ENCODE assay signal across 23 cellular contexts in the genomic region with DNA sequence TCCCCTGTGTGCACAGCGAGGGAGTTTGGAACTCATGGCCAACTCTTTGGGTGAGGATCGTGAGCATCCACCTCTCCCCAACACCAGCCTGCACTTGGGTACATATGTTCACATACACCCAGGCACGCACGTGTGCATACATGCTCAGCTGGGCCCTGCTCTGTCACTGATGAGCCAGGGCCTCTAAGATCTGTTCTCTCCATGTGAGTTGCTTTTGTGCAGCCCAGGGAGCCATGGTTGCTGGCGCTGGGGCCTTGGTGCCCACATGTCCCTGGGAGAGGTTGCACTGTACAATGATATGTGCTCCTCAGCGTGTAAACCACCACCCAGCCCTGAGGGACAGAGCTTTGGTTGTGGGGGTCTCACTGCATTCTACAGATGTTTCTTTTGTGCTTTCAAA. TPM values are rescaled to one million over a fixed set of nuclear protein-coding genes. Genes with fewer than 3 reads are reported as not detected.
A peak's percentile ranks its signal among the peaks of the same experiment; 100 is the strongest.
DNase-seq lines count a peak whose midpoint lies in the region; ATAC-seq and TF ChIP-seq lines count a peak whose summit lies in the region.
"Had no signal": no experiment of that assay in that cellular context is flagged by ENCODE, and none has a peak within 500 bp of the region (broad histone marks: within the 10 kb centered on the region; RNA-seq: fewer than 3 reads in every experiment).

No MANE protein-coding gene starts in this region.

- DNase-seq in H9 (peak; percentile 8), coronary artery (ENCODE audit: low spot score) (peak; percentile 24), neural progenitor cell (ENCODE audit: low spot score) (no peak), T-helper 2 cell (no peak), ACHN (no peak), middle frontal gyrus (ENCODE audit: extremely low spot score, low spot score) (no peak)
- DNase-seq in stimulated activated CD8-positive, alpha-beta memory T cell treated with anti-CD3 and anti-CD28 coated beads, Interleukin-4, amount 100 ng/mL, for 48 hours, result peak; percentile 4
- DNase-seq: CD4-positive, alpha-beta memory T cell; DMS153; GF-D8; GM23248; Karpas-422; MG63; NCI-H1048; NCI-H1436 treated with DMSO at 0.1 percent for 48 hours; NCI-H2029; NCI-H2171 had no signal

- no peaks in the 10 kb centered on the region for H3K36me3 ChIP-seq in neural progenitor cell
- H3K36me3 ChIP-seq: BLaER1, MG63, Peyer's patch had no signal

- H4K91ac ChIP-seq in H9 (ENCODE audit: insufficient read length, low read depth, low read length), result no peak overlapping the region

- H3K4me3 ChIP-seq in coronary artery (no peak overlapping the region), neural progenitor cell (no peak overlapping the region)
- H3K4me3 ChIP-seq: A549, BLaER1, GM23248, MG63, Peyer's patch had no signal

- no CpG with 5 or more reads among the region's 6 CpGs for WGBS in H9 (ENCODE audit: extremely low coverage, insufficient read length, low lambda C conversion rate)

- no peak overlapping the region for H3K4ac ChIP-seq in H9 (ENCODE audit: low read depth, low read length)

- H3K4me1 ChIP-seq in H9 (ENCODE audit: insufficient read depth, low read length), result 0 out of 2 replicates have a peak, but pooled peaks cover 8% of the 10 kb centered on the region
- H3K4me1 ChIP-seq in neural progenitor cell, result peaks cover 10% of the 10 kb centered on the region
- H3K4me1 ChIP-seq: BLaER1 had no signal

- H3K79me1 ChIP-seq in H9 (ENCODE audit: insufficient read depth, low read depth, low read length, poor library complexity, severe bottlenecking), result no peaks in the 10 kb centered on the region

- no peak overlapping the region for H2BK120ac ChIP-seq in H9 (ENCODE audit: low read depth, low read length, poor library complexity, severe bottlenecking)

- H3K27ac ChIP-seq in H9 (ENCODE audit: insufficient read length, low read depth, low read length) (no peak overlapping the region), coronary artery (no peak overlapping the region), neural progenitor cell (no peak overlapping the region)
- H3K27ac ChIP-seq: A549, BLaER1 had no signal

- no peak overlapping the region for H3K18ac ChIP-seq in H9 (ENCODE audit: insufficient read length, low read depth, low read length)

- H3T11ph ChIP-seq in H9 (ENCODE audit: low read length), result no peak overlapping the region

- in situ Hi-C loops in ACHN (cut with HindIII; ENCODE audit: low pct_ligation_motif_present, low pct_unique_long_range_greater_than_20kb, low sequenced_read_pairs), result no loop called here

- H2BK5ac ChIP-seq in H9 (ENCODE audit: insufficient read length, low read length), result no peak overlapping the region

- H3K27ac Mint-ChIP-seq in H9 (no peak overlapping the region), neural progenitor cell (peak overlapping the region; percentile 24)
- H3K27ac Mint-ChIP-seq: IgD-negative memory B cell had no signal

- no peak overlapping the region for H2BK20ac ChIP-seq in H9 (ENCODE audit: low read depth, low read length, poor library complexity, severe bottlenecking)

- no peaks in the 10 kb centered on the region for H3K9me3 Mint-ChIP-seq in H9
- no peaks in the 10 kb centered on the region for H3K9me3 Mint-ChIP-seq in neural progenitor cell
- H3K9me3 Mint-ChIP-seq: CD4-positive, alpha-beta memory T cell; IgD-negative memory B cell had no signal

- no peak for ATAC-seq in GM21717 (IDR thresholded peaks at IDR 0.05; ENCODE audit: unreplicated experiment)
- ATAC-seq: A549, HCT116 had no signal

- H3K9ac ChIP-seq in H9 (ENCODE audit: extremely low read depth, insufficient read length, low read length), result no peak overlapping the region
- no peak overlapping the region for H3K9ac ChIP-seq in neural progenitor cell
- H3K9ac ChIP-seq: BLaER1, GM23248 had no signal

- peaks cover 8 to 16% of the 10 kb centered on the region in 2 experiments for H3K4me1 Mint-ChIP-seq in H9
- H3K4me1 Mint-ChIP-seq in neural progenitor cell, result peaks cover 13% of the 10 kb centered on the region
- H3K4me1 Mint-ChIP-seq: CD4-positive, alpha-beta memory T cell; IgD-negative memory B cell had no signal

- no peak overlapping the region for H2AFZ ChIP-seq in H9 (ENCODE audit: low read length)
- H2AFZ ChIP-seq in neural progenitor cell (replicated peaks), result no peak overlapping the region
- H2AFZ ChIP-seq: GM23248 had no signal

- H3K27me3 ChIP-seq in H9 (ENCODE audit: insufficient read depth, low read length) (no peaks in the 10 kb centered on the region), neural progenitor cell (no peaks in the 10 kb centered on the region)
- H3K27me3 ChIP-seq: BLaER1, MG63, Peyer's patch had no signal

- H4K20me1 ChIP-seq in H9 (ENCODE audit: control insufficient read depth, insufficient read depth, insufficient read length) (no peaks in the 10 kb centered on the region), neural progenitor cell (ENCODE audit: low read depth) (no peaks in the 10 kb centered on the region)
- H4K20me1 ChIP-seq: BLaER1 had no signal

- no peak overlapping the region for H2AK5ac ChIP-seq in H9 (ENCODE audit: insufficient read length, low read length)

- no peaks in the 10 kb centered on the region for H3K36me3 Mint-ChIP-seq in H9 (ENCODE audit: insufficient read depth in 1 of 3, low read depth in 3 of 3)
- no peaks in the 10 kb centered on the region for H3K36me3 Mint-ChIP-seq in neural progenitor cell
- H3K36me3 Mint-ChIP-seq: CD4-positive, alpha-beta memory T cell had no signal

- H3K23me2 ChIP-seq in H9 (ENCODE audit: insufficient read length, low read depth, low read length, poor library complexity, severe bottlenecking), result no peaks in the 10 kb centered on the region

- H3F3A ChIP-seq in neural progenitor cell (ENCODE audit: low read depth), result peaks cover 3% of the 10 kb centered on the region

- no peak for TF ChIP-seq CTCF in H9 (conservative IDR thresholded peaks at IDR 0.05)
- TF ChIP-seq CTCF in coronary artery (IDR thresholded peaks at IDR 0.05), result no peak
- no peak for TF ChIP-seq CTCF in neural progenitor cell (IDR thresholded peaks at IDR 0.05)

- H3K79me2 ChIP-seq in H9 (ENCODE audit: insufficient read depth, low read length), result no peaks in the 10 kb centered on the region
- H3K79me2 ChIP-seq in neural progenitor cell (ENCODE audit: low read depth), result no peaks in the 10 kb centered on the region

- H3K4me3 Mint-ChIP-seq in H9, result no peak overlapping the region
- no peak overlapping the region for H3K4me3 Mint-ChIP-seq in neural progenitor cell
- H3K4me3 Mint-ChIP-seq: CD4-positive, alpha-beta memory T cell; IgD-negative memory B cell had no signal

- no peak overlapping the region for H4K5ac ChIP-seq in H9 (ENCODE audit: insufficient read length, low read depth, low read length)

- no peak overlapping the region for H3K56ac ChIP-seq in H9 (ENCODE audit: insufficient read length, low read depth, low read length)

- no peak overlapping the region for H3K23ac ChIP-seq in H9 (ENCODE audit: insufficient read length, low read depth, low read length)

- no peak overlapping the region for H4K8ac ChIP-seq in H9 (replicated peaks; ENCODE audit: insufficient read length, low read depth, low read length)

- no peak overlapping the region for H3K4me2 ChIP-seq in H9 (ENCODE audit: insufficient read depth, insufficient read length, low read length)
- no peak overlapping the region for H3K4me2 ChIP-seq in neural progenitor cell
- H3K4me2 ChIP-seq: A549, BLaER1 had no signal

- H3K27me3 Mint-ChIP-seq in H9 (ENCODE audit: low read depth) (peaks cover 5% of the 10 kb centered on the region), neural progenitor cell (ENCODE audit: insufficient read depth, low read depth) (peaks cover 2% of the 10 kb centered on the region)
- H3K27me3 Mint-ChIP-seq: IgD-negative memory B cell had no signal

- no peak overlapping the region for H2BK15ac ChIP-seq in H9 (ENCODE audit: low read depth, low read length)

- no peak overlapping the region; the same call in 1 of the 2 replicates for H3K14ac ChIP-seq in H9 (ENCODE audit: insufficient read depth, low read length)

- H3K9me3 ChIP-seq in H9 (ENCODE audit: control insufficient read depth, low read depth, low read length) (no peaks in the 10 kb centered on the region), neural progenitor cell (ENCODE audit: low read depth) (no peaks in the 10 kb centered on the region)
- H3K9me3 ChIP-seq: A549, BLaER1, MG63, Peyer's patch had no signal

- peak overlapping the region; percentile 51 for H2BK12ac ChIP-seq in H9 (ENCODE audit: insufficient read length, low read depth, low read length)

RNA-seq across cellular contexts. Expression of a gene that starts 44.1 kb away (rescaled TPM):
- total RNA-seq in H9 (2021) (2.1 and 2.4 TPM in 2 replicates), neural progenitor cell (ENCODE audit: low replicate concordance) (1.6 and 2.3 TPM in 2 replicates)

Comparison
In these comparisons a context has a peak if more than half of its experiments do, and no peak if none do; other contexts are left out.
1. DNase-seq: peak in H9 (single experiment), coronary artery (single experiment) and stimulated activated CD8-positive, alpha-beta memory T cell treated with anti-CD3 and anti-CD28 coated beads, Interleukin-4, amount 100 ng/mL, for 48 hours (single experiment); none in neural progenitor cell (single experiment), T-helper 2 cell (0 of 5), ACHN (single experiment) and middle frontal gyrus (single experiment).